Comparison of ENCODE assay signal across 8 cellular contexts in genomic region chr3:11205881-11206280, GRCh38. TPM values are rescaled to one million over a fixed set of nuclear protein-coding genes. Genes with fewer than 3 reads are reported as not detected.
DNase-seq lines count a peak whose midpoint lies in the region; ATAC-seq and TF ChIP-seq lines count a peak whose summit lies in the region.
"Not testable (repeated sequence)": the region's sequence is repeated elsewhere in the genome, so short reads cannot be mapped to it uniquely, and the experiment has no call there.
"Had no signal": no experiment of that assay in that cellular context is flagged by ENCODE, and none has a peak within 500 bp of the region (broad histone marks: within the 10 kb centered on the region; RNA-seq: fewer than 3 reads in every experiment).

No MANE protein-coding gene starts in this region.

- H3K27me3 Mint-ChIP-seq in HFFc6 (ENCODE audit: insufficient read depth); WTC11 (ENCODE audit: low read depth): not testable (repeated sequence)

- not testable (repeated sequence) for H4K91ac ChIP-seq in mesenchymal stem cell (ENCODE audit: low read length)

- peaks cover 21% of the 10 kb centered on the region for H3K79me1 ChIP-seq in mesenchymal stem cell (replicated peaks; ENCODE audit: low read length, poor library complexity, severe bottlenecking)

- TF ChIP-seq POLR2A in heart left ventricle (IDR thresholded peaks at IDR 0.05) = not testable (repeated sequence)

- H3K79me2 ChIP-seq in DND-41 (ENCODE audit: insufficient read depth, low read length) = not testable (repeated sequence)

- H3K4ac ChIP-seq in mesenchymal stem cell (ENCODE audit: low read depth in 1 of 2, low read length in 2 of 2) = not testable (repeated sequence)

- H2BK15ac ChIP-seq in mesenchymal stem cell (ENCODE audit: low read depth, poor library complexity, severe bottlenecking) = not testable (repeated sequence)

- TF ChIP-seq CTCF in DND-41 (IDR thresholded peaks at IDR 0.05; ENCODE audit: borderline replicate concordance, extremely low read depth, low read length, poor library complexity, severe bottlenecking) = peak; percentile 15
- peak; percentile 74 for TF ChIP-seq CTCF in HFFc6 (IDR thresholded peaks at IDR 0.05)
- not testable (repeated sequence) for TF ChIP-seq CTCF in WTC11 (IDR thresholded peaks at IDR 0.05)
- peak in 9 of 12 donors; percentile 11 to 50 (median 33) for TF ChIP-seq CTCF in heart left ventricle (IDR thresholded peaks at IDR 0.05)

- not testable (repeated sequence) for H4K8ac ChIP-seq in mesenchymal stem cell (ENCODE audit: low read length)

- CTCF ChIA-PET in WTC11 (lab: Charles Lee) = interaction anchor here (0.6 to 4.3 kb wide), 12 partner anchors 8 to 476 kb away, joined by 3 to 39 read pairs (median 4); partner anchors contain the start of gene HRH1

- not testable (repeated sequence) for H2AK5ac ChIP-seq in mesenchymal stem cell (ENCODE audit: low read length, severe bottlenecking)

- 84 to 88% (median 87%) methylated on average over 13 to 14 of the region's 14 CpGs for whole genome bisulfite sequencing in heart left ventricle, 4 donors
- WGBS in mesenchymal stem cell = 90% methylated on average over 14 of the region's 14 CpGs

- not testable (repeated sequence) for H2BK5ac ChIP-seq in mesenchymal stem cell (ENCODE audit: low read depth, low read length, poor library complexity, severe bottlenecking)

- not testable (repeated sequence) for DNase-seq in DND-41, HFFc6, heart left ventricle
- DNase-seq in NCI-H748 (lab: John Stamatoyannopoulos, UW; ENCODE audit: unreplicated experiment) (peak; percentile 15), WTC11 (ENCODE audit: low spot score) (peak; percentile 51), cerebellar cortex (ENCODE audit: low spot score) (peak; percentile 13), mesenchymal stem cell (peak; percentile 41)

- not testable (repeated sequence) for H3K4me2 ChIP-seq in DND-41 (ENCODE audit: insufficient read depth, low read length); mesenchymal stem cell (ENCODE audit: low read length, poor library complexity, severe bottlenecking)

- H3K9ac ChIP-seq in DND-41 (ENCODE audit: low read depth, low read length); mesenchymal stem cell (ENCODE audit: low read length): not testable (repeated sequence)

- ATAC-seq in DND-41 (ENCODE audit: insufficient read depth, low read depth) = not testable (repeated sequence)
- ATAC-seq in WTC11 (peak; percentile 82), heart left ventricle (peak in 2 of 4 donors; percentile 40 to 49)

- H2BK120ac ChIP-seq in mesenchymal stem cell (ENCODE audit: low read depth, low read length) = peak overlapping the region; percentile 11

- intact Hi-C loops in heart left ventricle (cut with DNase I) = loop anchor here in 8 of 10 donors (2.0 to 10.0 kb wide), 9 partner anchors 49 to 449 kb away; partner anchors contain the start of gene HRH1 (in 3 of the 8)

- H3K23ac ChIP-seq in mesenchymal stem cell (ENCODE audit: low read length in 2 of 2) = not testable (repeated sequence)

- H3K27me3 ChIP-seq in DND-41 (ENCODE audit: insufficient read depth, low read length, poor library complexity); heart left ventricle; mesenchymal stem cell (ENCODE audit: control insufficient read depth in 1 of 2, insufficient read depth in 1 of 2, low read length in 2 of 2): not testable (repeated sequence)

- POLR2A ChIA-PET in WTC11 (lab: Charles Lee) = interaction anchor here (0.5 kb wide), 1 partner anchor 23 kb away, joined by 3 read pairs; no protein-coding TSS in a partner anchor

- H2AFZ ChIP-seq in DND-41 (ENCODE audit: low read depth, low read length); mesenchymal stem cell (ENCODE audit: low read depth, low read length): not testable (repeated sequence)

- not testable (repeated sequence) for H3K14ac ChIP-seq in mesenchymal stem cell (ENCODE audit: low read length in 2 of 2)

- not testable (repeated sequence) for H3K4me3 ChIP-seq in DND-41 (ENCODE audit: low read depth in 1 of 2, low read length in 2 of 2); heart left ventricle; mesenchymal stem cell (ENCODE audit: insufficient read depth in 1 of 2, low read depth in 1 of 2, low read length in 2 of 2)

- not testable (repeated sequence) for H3K9me3 Mint-ChIP-seq in HFFc6, WTC11

- not testable (repeated sequence) for H3K27ac ChIP-seq in DND-41 (ENCODE audit: low read length); heart left ventricle; mesenchymal stem cell (ENCODE audit: low read length, poor library complexity, severe bottlenecking)

- H2BK12ac ChIP-seq in mesenchymal stem cell (ENCODE audit: low read length in 2 of 2) = not testable (repeated sequence)

- H3K18ac ChIP-seq in mesenchymal stem cell (ENCODE audit: low read depth in 1 of 2, low read length in 2 of 2) = not testable (repeated sequence)

- H4K20me1 ChIP-seq in DND-41 (ENCODE audit: insufficient read depth, low read length) = not testable (repeated sequence)

- not testable (repeated sequence) for H3K9me3 ChIP-seq in DND-41 (ENCODE audit: insufficient read depth, low read length, severe bottlenecking); heart left ventricle; mesenchymal stem cell (ENCODE audit: control insufficient read depth, low read length)

- not testable (repeated sequence) for H3K27ac Mint-ChIP-seq in HFFc6, WTC11

- H3K36me3 ChIP-seq in DND-41 (ENCODE audit: insufficient read depth, low read length) = not testable (repeated sequence)
- peaks cover 0 to 10% (median 0%) of the 10 kb centered on the region in 9 donors for H3K36me3 ChIP-seq in heart left ventricle
- H3K36me3 ChIP-seq in mesenchymal stem cell (ENCODE audit: control insufficient read depth in 1 of 2, insufficient read depth in 2 of 2, low read depth in 1 of 2, low read length in 2 of 2) = peaks cover 13 to 15% of the 10 kb centered on the region in 2 experiments

- H3K4me1 Mint-ChIP-seq in HFFc6 (ENCODE audit: low read depth) = peaks cover 61% of the 10 kb centered on the region
- not testable (repeated sequence) for H3K4me1 Mint-ChIP-seq in WTC11

- H3K36me3 Mint-ChIP-seq in HFFc6 (ENCODE audit: low read depth) = peaks cover 21% of the 10 kb centered on the region
- H3K36me3 Mint-ChIP-seq in WTC11 = not testable (repeated sequence)

- H3K4me1 ChIP-seq in DND-41 (ENCODE audit: insufficient read depth, low read length); mesenchymal stem cell (ENCODE audit: control insufficient read depth, insufficient read depth, low read depth, low read length): not testable (repeated sequence)
- peaks cover 0 to 15% (median 4%) of the 10 kb centered on the region in 12 donors for H3K4me1 ChIP-seq in heart left ventricle

- not testable (repeated sequence) for H3K4me3 Mint-ChIP-seq in HFFc6, WTC11

RNA-seq across cellular contexts. Expression of gene HRH1, which starts 51.6 kb away (rescaled TPM):
- total RNA-seq in HFFc6 (2021; fragmentation: NEBNext Ultra II Directional; extraction: Animal tissue kit (Norgen Biotek cat#: 25700)) = 1 to 10 TPM; 4.9 to 8.4 (median 6.4) TPM
- total RNA-seq in WTC11 (2021) (0.05 TPM in 1 of 3 replicates, not detected in the others), heart left ventricle (1 to 10 TPM in 6 of 9 donors, under 1 TPM in 3; 0.40 to 4.3 (median 1.4) TPM)
- polyA plus RNA-seq in heart left ventricle = 1 to 10 TPM in 1 of 2 donors, under 1 TPM in 1; 0.61 to 1.3 TPM
- polyA plus RNA-seq in mesenchymal stem cell (2013, experiment 1 of 2) = 2.7 TPM
- 2.5 TPM for polyA plus RNA-seq in mesenchymal stem cell (2013, experiment 2 of 2)
- total RNA-seq: activated B cell treated with CpG ODN at 0.5 μM for 24 hours had no signal
